Comparison of ENCODE assay signal across 13 cellular contexts in the genomic region with DNA sequence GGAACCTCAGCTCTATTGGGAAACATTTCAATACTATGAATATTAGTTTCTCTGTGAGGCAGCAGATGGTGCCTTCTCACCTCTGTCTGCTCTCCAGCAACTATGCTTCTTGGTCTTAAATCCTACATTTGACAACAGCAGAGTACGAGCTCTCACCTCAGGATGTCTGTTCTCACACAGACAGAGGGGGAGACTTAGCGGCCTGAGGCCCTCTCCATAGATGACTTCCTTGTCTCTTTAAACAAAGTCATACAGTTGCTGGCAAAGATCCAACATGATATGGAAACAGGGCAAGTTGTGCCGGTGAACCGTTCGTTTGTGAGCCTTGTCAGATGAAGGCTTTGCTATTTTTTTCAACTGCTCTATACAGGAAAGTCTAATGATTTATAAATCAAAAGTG. TPM values are rescaled to one million over a fixed set of nuclear protein-coding genes. Genes with fewer than 3 reads are reported as not detected.
DNase-seq lines count a peak whose midpoint lies in the region; ATAC-seq, FAIRE-seq and TF ChIP-seq lines count a peak whose summit lies in the region.
"Had no signal": no experiment of that assay in that cellular context is flagged by ENCODE, and none has a peak within 500 bp of the region (broad histone marks: within the 10 kb centered on the region; RNA-seq: fewer than 3 reads in every experiment).

No MANE protein-coding gene starts in this region.

- peak; percentile 10 for DNase-seq in NCI-H2196 (lab: John Stamatoyannopoulos, UW; ENCODE audit: unreplicated experiment)
- DNase-seq in NCI-H2196 treated with DMSO at 0.1 percent for 48 hours (lab: John Stamatoyannopoulos, UW; ENCODE audit: unreplicated experiment), result no peak
- DNase-seq in Kasumi-1 (lab: John Stamatoyannopoulos, UW), result peak; percentile 57 to 74
- peak; percentile 24 for DNase-seq in left lobe of liver (ENCODE audit: low spot score)
- no peak for DNase-seq in RCC 7860 (ENCODE audit: low spot score)
- DNase-seq: brain microvascular endothelial cell, HCEC 1CT had no signal

- no peaks in the 10 kb centered on the region for H3K27me3 ChIP-seq in OCI-LY1 (ENCODE audit: insufficient read depth, low read length)
- H3K27me3 ChIP-seq: brain microvascular endothelial cell, gastroesophageal sphincter had no signal

- H3K9ac ChIP-seq in OCI-LY1 (ENCODE audit: low read length), result no peak overlapping the region; the same call in 1 of the 2 replicates

- no peaks in the 10 kb centered on the region for H3K36me3 ChIP-seq in OCI-LY1 (ENCODE audit: insufficient read depth, low read length)
- H3K36me3 ChIP-seq: brain microvascular endothelial cell, gastroesophageal sphincter had no signal

- H3K27ac ChIP-seq in OCI-LY1 (ENCODE audit: low read depth, low read length, poor library complexity, severe bottlenecking), result peak overlapping the region; percentile 36
- H3K27ac ChIP-seq: brain microvascular endothelial cell, gastroesophageal sphincter, RWPE1 had no signal

- no peaks in the 10 kb centered on the region for H3F3A ChIP-seq in OCI-LY1 (ENCODE audit: insufficient read depth, low read length)

- H3K4me3 ChIP-seq in OCI-LY1 (ENCODE audit: low read depth, low read length, poor library complexity, severe bottlenecking), result no peak overlapping the region
- H3K4me3 ChIP-seq: gastroesophageal sphincter had no signal

- H3K79me2 ChIP-seq in OCI-LY1 (ENCODE audit: insufficient read depth, low read length), result no peaks in the 10 kb centered on the region

- no peak for TF ChIP-seq CTCF in OCI-LY1 (IDR thresholded peaks at IDR 0.05; ENCODE audit: low read length)

- H4K20me1 ChIP-seq in OCI-LY1 (ENCODE audit: insufficient read depth, low read length), result no peaks in the 10 kb centered on the region

- no peak for FAIRE-seq in RCC 7860 (lab: Jason Lieb, UNC)

- peaks cover 20% of the 10 kb centered on the region for H3K4me1 ChIP-seq in OCI-LY1 (ENCODE audit: insufficient read depth, low read length, severe bottlenecking)
- H3K4me1 ChIP-seq: gastroesophageal sphincter had no signal

- peak overlapping the region; percentile 13; the same call in 1 of the 2 replicates for H3K4me2 ChIP-seq in OCI-LY1 (ENCODE audit: low read length)

- no peak for ATAC-seq in left lobe of liver
- no peak for ATAC-seq in GM21619 (IDR thresholded peaks at IDR 0.05; ENCODE audit: unreplicated experiment)
- ATAC-seq in GM18907 (IDR thresholded peaks at IDR 0.05; ENCODE audit: unreplicated experiment), result no peak
- ATAC-seq: gastroesophageal sphincter had no signal

- H3K9me2 ChIP-seq in OCI-LY1 (ENCODE audit: low read depth, low read length), result no peaks in the 10 kb centered on the region

- H2AFZ ChIP-seq in OCI-LY1 (ENCODE audit: low read length), result no peak overlapping the region

- no peaks in the 10 kb centered on the region for H3K9me3 ChIP-seq in OCI-LY1 (ENCODE audit: low read length)
- H3K9me3 ChIP-seq: gastroesophageal sphincter had no signal

RNA-seq across cellular contexts. Expression of a gene that starts 43.7 kb away (rescaled TPM):
- total RNA-seq in left lobe of liver, result not detected

RNA-seq across cellular contexts. Expression of a gene that starts 54.3 kb away (rescaled TPM):
- total RNA-seq in left lobe of liver, result 0.58 TPM
- total RNA-seq: skeletal muscle tissue had no signal

Comparison
In these comparisons a context has a peak if more than half of its experiments do, and no peak if none do; other contexts are left out.
1. DNase-seq: peak in NCI-H2196 (single experiment), Kasumi-1 (2 of 2) and left lobe of liver (single experiment); none in NCI-H2196 treated with DMSO at 0.1 percent for 48 hours (single experiment) and RCC 7860 (single experiment).